14 cellular contexts compared by ENCODE assay signal in genomic region chr12:32893458-32893857, GRCh38. TPM values are rescaled to one million over a fixed set of nuclear protein-coding genes. Genes with fewer than 3 reads are reported as not detected.
DNase-seq lines count a peak whose midpoint lies in the region; ATAC-seq and TF ChIP-seq lines count a peak whose summit lies in the region.
"Had no signal": no experiment of that assay in that cellular context is flagged by ENCODE, and none has a peak within 500 bp of the region (broad histone marks: within the 10 kb centered on the region; RNA-seq: fewer than 3 reads in every experiment).

No MANE protein-coding gene starts in this region.

- H3K36me3 ChIP-seq in NT2/D1 (ENCODE audit: insufficient read depth, insufficient read length, low read length) (peaks cover 6% of the 10 kb centered on the region), endocrine pancreas (ENCODE audit: control insufficient read depth, insufficient read depth, low read length) (no peaks in the 10 kb centered on the region), mesenchymal stem cell (ENCODE audit: control insufficient read depth in 1 of 2, insufficient read depth in 2 of 2, low read depth in 1 of 2, low read length in 2 of 2) (no peaks in the 10 kb centered on the region), upper lobe of right lung (no peaks in the 10 kb centered on the region)
- H3K36me3 ChIP-seq: sigmoid colon had no signal

- no peak overlapping the region for H3K14ac ChIP-seq in mesenchymal stem cell (ENCODE audit: low read length in 2 of 2)

- H3K27me3 ChIP-seq in NT2/D1 (ENCODE audit: insufficient read depth, insufficient read length), result peaks cover 35% of the 10 kb centered on the region
- H3K27me3 ChIP-seq in endocrine pancreas (ENCODE audit: control insufficient read depth, insufficient read depth, low read length), result no peaks in the 10 kb centered on the region
- H3K27me3 ChIP-seq in mesenchymal stem cell (ENCODE audit: control insufficient read depth in 1 of 2, insufficient read depth in 1 of 2, low read length in 2 of 2), result peaks cover 15 to 38% of the 10 kb centered on the region in 2 experiments
- peaks cover 46% of the 10 kb centered on the region for H3K27me3 ChIP-seq in upper lobe of right lung

- DNase-seq in NT2/D1 (ENCODE audit: low read depth, low spot score) (no peak), mesenchymal stem cell (peak; percentile 42), upper lobe of right lung (no peak), NCI-H345 (lab: John Stamatoyannopoulos, UW) (no peak)
- DNase-seq in activated naive CD4-positive, alpha-beta T cell (lab: John Stamatoyannopoulos, UW), result no peak
- DNase-seq: activated CD4-positive, alpha-beta T cell treated with anti-CD3 and anti-CD28 coated beads, Interleukin-2, amount 10 ng/mL, durations not matched to agents 7 days and 5 days; CD8-positive, alpha-beta memory T cell; central memory CD4-positive, alpha-beta T cell; midbrain; NCI-H1092 treated with DMSO at 0.1 percent for 48 hours; sigmoid colon had no signal

- no peak overlapping the region for H2BK15ac ChIP-seq in mesenchymal stem cell (ENCODE audit: low read depth, poor library complexity, severe bottlenecking)

- no peak overlapping the region for H2AK5ac ChIP-seq in mesenchymal stem cell (ENCODE audit: low read length, severe bottlenecking)

- H4K8ac ChIP-seq in mesenchymal stem cell (ENCODE audit: low read length), result no peak overlapping the region

- H3K18ac ChIP-seq in mesenchymal stem cell (ENCODE audit: low read depth in 1 of 2, low read length in 2 of 2), result no peak overlapping the region

- peaks cover 5% of the 10 kb centered on the region for H3K4me1 ChIP-seq in NT2/D1 (ENCODE audit: insufficient read depth, insufficient read length)
- H3K4me1 ChIP-seq in endocrine pancreas (ENCODE audit: control insufficient read depth, insufficient read depth, low read length), result peaks cover 12% of the 10 kb centered on the region
- peaks cover 14% of the 10 kb centered on the region for H3K4me1 ChIP-seq in mesenchymal stem cell (ENCODE audit: control insufficient read depth, insufficient read depth, low read depth, low read length)
- peaks cover 18% of the 10 kb centered on the region for H3K4me1 ChIP-seq in upper lobe of right lung

- H2AFZ ChIP-seq in mesenchymal stem cell (ENCODE audit: low read depth, low read length), result no peak overlapping the region

- H3K4me3 ChIP-seq in NT2/D1 (ENCODE audit: insufficient read length, low read depth) (no peak overlapping the region), endocrine pancreas (ENCODE audit: control insufficient read depth, insufficient read depth, low read length) (peak overlapping the region; percentile 37), mesenchymal stem cell (ENCODE audit: insufficient read depth in 1 of 2, low read depth in 1 of 2, low read length in 2 of 2) (no peak overlapping the region), upper lobe of right lung (no peak overlapping the region)
- H3K4me3 ChIP-seq: sigmoid colon had no signal

- H3K23ac ChIP-seq in mesenchymal stem cell (ENCODE audit: low read length in 2 of 2), result no peak overlapping the region

- no peak overlapping the region for H2BK5ac ChIP-seq in mesenchymal stem cell (ENCODE audit: low read depth, low read length, poor library complexity, severe bottlenecking)

- H3K4ac ChIP-seq in mesenchymal stem cell (ENCODE audit: low read depth in 1 of 2, low read length in 2 of 2), result no peak overlapping the region

- no peak overlapping the region for H2BK120ac ChIP-seq in mesenchymal stem cell (ENCODE audit: low read depth, low read length)

- H3K27ac ChIP-seq in mesenchymal stem cell (ENCODE audit: low read length, poor library complexity, severe bottlenecking), result no peak overlapping the region
- no peak overlapping the region for H3K27ac ChIP-seq in upper lobe of right lung
- H3K27ac ChIP-seq: sigmoid colon had no signal

- no peaks in the 10 kb centered on the region for H3K9me3 ChIP-seq in NT2/D1 (ENCODE audit: insufficient read depth, low read length)
- no peaks in the 10 kb centered on the region for H3K9me3 ChIP-seq in endocrine pancreas (ENCODE audit: control insufficient read depth, low read length)
- H3K9me3 ChIP-seq in mesenchymal stem cell (ENCODE audit: control insufficient read depth, low read length), result no peaks in the 10 kb centered on the region
- H3K9me3 ChIP-seq in upper lobe of right lung, result no peaks in the 10 kb centered on the region
- H3K9me3 ChIP-seq: sigmoid colon had no signal

- H2BK12ac ChIP-seq in mesenchymal stem cell (ENCODE audit: low read length in 2 of 2), result no peak overlapping the region

- no peak overlapping the region for H3K4me2 ChIP-seq in mesenchymal stem cell (ENCODE audit: low read length, poor library complexity, severe bottlenecking)

- intact Hi-C loops in upper lobe of right lung (cut with DNase I), result no loop called here

- no peaks in the 10 kb centered on the region for H3K79me1 ChIP-seq in mesenchymal stem cell (replicated peaks; ENCODE audit: low read length, poor library complexity, severe bottlenecking)

- no peak for TF ChIP-seq CTCF in upper lobe of right lung (IDR thresholded peaks at IDR 0.05)

- peak overlapping the region; percentile 34 for H3K9ac ChIP-seq in NT2/D1 (ENCODE audit: insufficient read length, low read depth)
- H3K9ac ChIP-seq in endocrine pancreas (ENCODE audit: control insufficient read depth, insufficient read depth, low read length), result no peak overlapping the region
- H3K9ac ChIP-seq in mesenchymal stem cell (ENCODE audit: low read length), result no peak overlapping the region

- no peak overlapping the region for H4K91ac ChIP-seq in mesenchymal stem cell (ENCODE audit: low read length)

- 6% methylated on average over 2 of the region's 2 CpGs for WGBS in mesenchymal stem cell

- ATAC-seq in upper lobe of right lung (peak; percentile 19), GM21360 (IDR thresholded peaks at IDR 0.05; ENCODE audit: unreplicated experiment) (no peak)

RNA-seq across cellular contexts. Expression of gene PKP2, which starts 3.1 kb away (rescaled TPM):
- 3.8 TPM for polyA plus RNA-seq in mesenchymal stem cell (2013, experiment 1 of 2)
- polyA plus RNA-seq in mesenchymal stem cell (2013, experiment 2 of 2), result 3.8 TPM
- 1.9 TPM for total RNA-seq in upper lobe of right lung
- total RNA-seq: activated CD4-positive, alpha-beta T cell treated with anti-CD3 and anti-CD28 coated beads, Interleukin-2, amount 10 ng/mL, durations not matched to agents 7 days and 5 days; T-helper 1 cell treated with Interleukin-12 subunit alpha and Interleukin-12 subunit beta and Interleukin-4 antibody, amounts not matched to agents 30 ng/mL and 1 ng/mL, for 36 hours had no signal
